ENCODE assay signal across 12 cellular contexts in the genomic region with DNA sequence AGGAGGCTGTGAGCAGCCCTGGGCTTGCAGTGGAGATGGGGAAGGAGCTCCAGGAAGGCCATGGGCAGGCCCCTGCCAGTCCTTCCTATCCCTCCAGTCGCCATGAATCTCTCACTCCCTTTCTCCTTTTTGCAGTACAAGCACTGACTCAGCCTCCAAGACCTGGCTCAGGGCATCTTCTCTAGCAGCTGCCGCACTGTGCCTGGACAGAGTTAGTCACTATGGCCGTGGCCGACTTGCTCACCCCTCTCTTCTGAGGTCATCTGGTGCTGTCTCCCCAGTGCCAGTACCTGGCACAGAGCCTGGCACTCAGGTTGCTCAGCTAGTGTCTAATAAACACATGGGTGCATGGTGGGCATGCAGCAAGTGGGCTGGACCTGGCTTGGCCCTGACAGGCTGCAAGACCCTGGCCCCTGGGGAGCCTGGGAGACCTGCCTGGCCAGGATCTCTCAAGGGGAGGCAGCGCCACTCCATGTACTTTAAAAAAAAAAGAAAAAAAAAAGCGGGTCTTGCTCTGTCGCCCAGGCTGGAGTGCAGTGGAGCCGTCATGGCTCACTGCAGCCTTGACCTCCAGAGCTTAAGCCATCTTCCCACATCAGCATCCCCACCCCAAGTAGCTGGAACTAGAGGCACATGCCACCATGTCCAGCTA. TPM values are rescaled to one million over a fixed set of nuclear protein-coding genes. Genes with fewer than 3 reads are reported as not detected.
DNase-seq lines count a peak whose midpoint lies in the region; ATAC-seq, FAIRE-seq and TF ChIP-seq lines count a peak whose summit lies in the region.
"Had no signal": no experiment of that assay in that cellular context is flagged by ENCODE, and none has a peak within 500 bp of the region (broad histone marks: within the 10 kb centered on the region; RNA-seq: fewer than 3 reads in every experiment).

No MANE protein-coding gene starts in this region.

- no peak overlapping the region for H3K4me3 Mint-ChIP-seq in HFFc6
- H3K4me3 Mint-ChIP-seq in nephron: no peak overlapping the region
- no peak overlapping the region for H3K4me3 Mint-ChIP-seq in activated CD8-positive, alpha-beta memory T cell treated with anti-CD3 and anti-CD28 coated beads, Interleukin-2, amount 10 ng/mL, durations not matched to agents 7 days and 5 days
- H3K4me3 Mint-ChIP-seq: activated naive CD8-positive, alpha-beta T cell; B cell; mesothelial cell of epicardium had no signal

- H3K27me3 Mint-ChIP-seq in HFFc6 (ENCODE audit: insufficient read depth) (peaks cover 21% of the 10 kb centered on the region), nephron (ENCODE audit: low read depth) (peaks cover 4% of the 10 kb centered on the region)
- H3K27me3 Mint-ChIP-seq in activated CD8-positive, alpha-beta memory T cell treated with anti-CD3 and anti-CD28 coated beads, Interleukin-2, amount 10 ng/mL, durations not matched to agents 7 days and 5 days: no peaks in the 10 kb centered on the region
- H3K27me3 Mint-ChIP-seq: activated naive CD8-positive, alpha-beta T cell had no signal

- H3K27me3 ChIP-seq in adrenal gland: no peaks in the 10 kb centered on the region

- no peak for ATAC-seq in activated CD8-positive, alpha-beta memory T cell treated with anti-CD3 and anti-CD28 coated beads, Interleukin-2, amount 10 ng/mL, durations not matched to agents 7 days and 5 days

- H3K9me3 Mint-ChIP-seq in HFFc6: no peaks in the 10 kb centered on the region
- no peaks in the 10 kb centered on the region for H3K9me3 Mint-ChIP-seq in nephron
- no peaks in the 10 kb centered on the region for H3K9me3 Mint-ChIP-seq in activated CD8-positive, alpha-beta memory T cell treated with anti-CD3 and anti-CD28 coated beads, Interleukin-2, amount 10 ng/mL, durations not matched to agents 7 days and 5 days (ENCODE audit: low read depth)
- H3K9me3 Mint-ChIP-seq: mesothelial cell of epicardium had no signal

- peak overlapping the region in 3 of 5 donors; percentile 47 to 72 (median 57) for H3K27ac ChIP-seq in adrenal gland

- H3K36me3 Mint-ChIP-seq in HFFc6 (ENCODE audit: low read depth): no peaks in the 10 kb centered on the region
- H3K36me3 Mint-ChIP-seq in nephron (ENCODE audit: low read depth): no peaks in the 10 kb centered on the region
- H3K36me3 Mint-ChIP-seq in activated CD8-positive, alpha-beta memory T cell treated with anti-CD3 and anti-CD28 coated beads, Interleukin-2, amount 10 ng/mL, durations not matched to agents 7 days and 5 days: no peaks in the 10 kb centered on the region
- H3K36me3 Mint-ChIP-seq: activated naive CD8-positive, alpha-beta T cell; mesothelial cell of epicardium had no signal

- no peak for TF ChIP-seq CTCF in HFFc6 (IDR thresholded peaks at IDR 0.05)
- no peak for TF ChIP-seq CTCF in adrenal gland (IDR thresholded peaks at IDR 0.05)
- no peak for TF ChIP-seq CTCF in nephron (IDR thresholded peaks at IDR 0.05; ENCODE audit: unreplicated experiment in 3 of 3)
- TF ChIP-seq CTCF in D721Med (IDR thresholded peaks at IDR 0.05; ENCODE audit: insufficient read depth, missing control alignments): no peak

- CTCF ChIA-PET in activated CD8-positive, alpha-beta memory T cell treated with anti-CD3 and anti-CD28 coated beads, Interleukin-2, amount 10 ng/mL, durations not matched to agents 7 days and 5 days (lab: Charles Lee): interaction anchor here (0.9 kb wide), 2 partner anchors 55 to 62 kb away, joined by 3 read pairs; no protein-coding TSS in a partner anchor

- H3K4me3 ChIP-seq in adrenal gland: no peak overlapping the region

- no peaks in the 10 kb centered on the region for H3K9me3 ChIP-seq in adrenal gland (replicated peaks in 1 of 3)

- H3K4me1 Mint-ChIP-seq in HFFc6 (ENCODE audit: low read depth) (peaks cover 10% of the 10 kb centered on the region; the same call in 1 of the 2 replicates), nephron (peaks cover 52% of the 10 kb centered on the region)
- peaks cover 2% of the 10 kb centered on the region for H3K4me1 Mint-ChIP-seq in activated CD8-positive, alpha-beta memory T cell treated with anti-CD3 and anti-CD28 coated beads, Interleukin-2, amount 10 ng/mL, durations not matched to agents 7 days and 5 days

- DNase-seq in AG08396 (ENCODE audit: low spot score) (peak; percentile 52), HFFc6 (peak; percentile 19), adrenal gland (peak; percentile 78 to 94 (median 89)), COLO829 (ENCODE audit: low spot score) (no peak), COR-L47 (lab: John Stamatoyannopoulos, UW) (no peak), D721Med (ENCODE audit: insufficient read length, low spot score) (no peak)
- DNase-seq in activated CD8-positive, alpha-beta memory T cell treated with anti-CD3 and anti-CD28 coated beads, Interleukin-2, amount 10 ng/mL, durations not matched to agents 7 days and 5 days: no peak
- DNase-seq: NCI-H2107 had no signal

- no peak for FAIRE-seq in D721Med (lab: Jason Lieb, UNC)

- TF ChIP-seq POLR2A in adrenal gland (IDR thresholded peaks at IDR 0.05): no peak

- H3K27ac Mint-ChIP-seq in HFFc6 (no peak overlapping the region), nephron (peak overlapping the region in 2 of 3 experiments; percentile 14 to 35)
- no peak overlapping the region for H3K27ac Mint-ChIP-seq in activated CD8-positive, alpha-beta memory T cell treated with anti-CD3 and anti-CD28 coated beads, Interleukin-2, amount 10 ng/mL, durations not matched to agents 7 days and 5 days
- H3K27ac Mint-ChIP-seq: activated naive CD8-positive, alpha-beta T cell; B cell; mesothelial cell of epicardium had no signal

- peaks cover 0 to 4% of the 10 kb centered on the region in 2 donors for H3K4me1 ChIP-seq in adrenal gland (replicated peaks in 1 of 2)

- WGBS in adrenal gland, 4 donors: 44 to 62% (median 50%) methylated on average over 8 of the region's 8 CpGs

- no peaks in the 10 kb centered on the region for H3K36me3 ChIP-seq in adrenal gland (replicated peaks in 1 of 2)

- intact Hi-C loops in adrenal gland (cut with DNase I): no loop called here

RNA-seq across cellular contexts. Expression of gene SEMA4C, which starts 29.3 kb away (rescaled TPM):
- 10 to 100 TPM; 11.6 to 13.7 (median 12.7) TPM for total RNA-seq in HFFc6 (2021; fragmentation: NEBNext Ultra II Directional; extraction: Animal tissue kit (Norgen Biotek cat#: 25700))
- total RNA-seq in adrenal gland: 10 to 100 TPM; 14.0 to 31.6 (median 27.8) TPM
- polyA plus RNA-seq in adrenal gland: 10 to 100 TPM in 2 of 3 donors, 1 to 10 TPM in 1; 4.4 to 23.4 (median 14.6) TPM
- total RNA-seq in activated CD8-positive, alpha-beta memory T cell treated with anti-CD3 and anti-CD28 coated beads, Interleukin-2, amount 10 ng/mL, durations not matched to agents 7 days and 5 days: 10 to 100 TPM in 1 of 2 experiments, 1 to 10 TPM in 1; 9.7 to 11.6 TPM

RNA-seq across cellular contexts. Expression of gene ANKRD39, which starts 41.4 kb away (rescaled TPM):
- total RNA-seq in HFFc6 (2021; fragmentation: NEBNext Ultra II Directional; extraction: Animal tissue kit (Norgen Biotek cat#: 25700)): 10 to 100 TPM; 14.7 to 16.3 (median 15.3) TPM
- total RNA-seq in adrenal gland: 10 to 100 TPM; 17.0 to 49.5 (median 20.3) TPM
- 10 to 100 TPM in 2 of 3 donors, 1 to 10 TPM in 1; 9.2 to 39.5 (median 25.5) TPM for polyA plus RNA-seq in adrenal gland
- total RNA-seq in activated CD8-positive, alpha-beta memory T cell treated with anti-CD3 and anti-CD28 coated beads, Interleukin-2, amount 10 ng/mL, durations not matched to agents 7 days and 5 days: 10 to 100 TPM; 32.6 to 42.6 TPM

RNA-seq across cellular contexts. Expression of gene ANKRD23, which starts 55.4 kb away (rescaled TPM):
- total RNA-seq in HFFc6 (2021; fragmentation: NEBNext Ultra II Directional; extraction: Animal tissue kit (Norgen Biotek cat#: 25700)): 1 to 10 TPM in 4 of 6 experiments, under 1 TPM in 2; 0.71 to 1.8 (median 1.3) TPM
- 1 to 10 TPM; 1.1 to 4.8 (median 3.1) TPM for total RNA-seq in adrenal gland
- 10 to 100 TPM in 1 of 3 donors, 1 to 10 TPM in 2; 1.5 to 10.6 (median 5.3) TPM for polyA plus RNA-seq in adrenal gland
- total RNA-seq in activated CD8-positive, alpha-beta memory T cell treated with anti-CD3 and anti-CD28 coated beads, Interleukin-2, amount 10 ng/mL, durations not matched to agents 7 days and 5 days: 10 to 100 TPM; 10.4 to 14.8 TPM

Comparison
In these comparisons a context has a peak if more than half of its experiments do, and no peak if none do; other contexts are left out.
1. DNase-seq: peak in AG08396 (single experiment), HFFc6 (single experiment) and adrenal gland (7 of 7); none in COLO829 (single experiment), activated CD8-positive, alpha-beta memory T cell treated with anti-CD3 and anti-CD28 coated beads, Interleukin-2, amount 10 ng/mL, durations not matched to agents 7 days and 5 days (single experiment), COR-L47 (single experiment) and D721Med (single experiment).
2. H3K27ac Mint-ChIP-seq: peak in nephron (2 of 3); none in HFFc6 (single experiment) and activated CD8-positive, alpha-beta memory T cell treated with anti-CD3 and anti-CD28 coated beads, Interleukin-2, amount 10 ng/mL, durations not matched to agents 7 days and 5 days (single experiment).